ENCODE assay signal across 31 cellular contexts in genomic region chr6:87663434-87663833, GRCh38. TPM values are rescaled to one million over a fixed set of nuclear protein-coding genes. Genes with fewer than 3 reads are reported as not detected.
DNase-seq lines count a peak whose midpoint lies in the region; ATAC-seq and TF ChIP-seq lines count a peak whose summit lies in the region.
"Had no signal": no experiment of that assay in that cellular context is flagged by ENCODE, and none has a peak within 500 bp of the region (broad histone marks: within the 10 kb centered on the region; RNA-seq: fewer than 3 reads in every experiment).

No MANE protein-coding gene starts in this region.

- H3K36me3 ChIP-seq in skeletal muscle tissue (ENCODE audit: control insufficient read depth in 3 of 3, insufficient read depth in 3 of 3, low read length in 3 of 3): peaks cover 0 to 4% (median 3%) of the 10 kb centered on the region in 3 donors
- H3K36me3 ChIP-seq: thoracic aorta had no signal

- peaks cover 16 to 24% (median 17%) of the 10 kb centered on the region in 3 donors for H3K4me1 ChIP-seq in skeletal muscle tissue (ENCODE audit: control insufficient read depth in 3 of 3, insufficient read depth in 3 of 3, low read length in 3 of 3)

- H3K27me3 Mint-ChIP-seq in activated T-cell treated with anti-CD3 and anti-CD28 coated beads, Interleukin-2, amount 50 U/mL, for 72 hours (ENCODE audit: low read depth): no peaks in the 10 kb centered on the region
- H3K27me3 Mint-ChIP-seq in activated CD4-positive, alpha-beta T cell treated with anti-CD3 and anti-CD28 coated beads, Interleukin-2, amount 10 ng/mL, durations not matched to agents 24 days and 14 days: no peaks in the 10 kb centered on the region
- H3K27me3 Mint-ChIP-seq: activated CD4-positive, alpha-beta T cell treated with anti-CD3 and anti-CD28 coated beads for 36 hours; activated naive CD8-positive, alpha-beta T cell treated with anti-CD3 and anti-CD28 coated beads, Interleukin-2, amount 50 U/mL, for 24 hours; stimulated activated naive CD8-positive, alpha-beta T cell treated with anti-CD3 and anti-CD28 coated beads, Interleukin-15, amount 100 ng/mL, for 72 hours had no signal

- H3K4me3 ChIP-seq in fibroblast of villous mesenchyme (ENCODE audit: low read depth, low read length): no peak overlapping the region
- no peak overlapping the region for H3K4me3 ChIP-seq in skeletal muscle tissue (ENCODE audit: low read length in 3 of 3)
- H3K4me3 ChIP-seq: heart right ventricle, skin epidermis, thoracic aorta had no signal

- DNase-seq in activated T-cell treated with anti-CD3 and anti-CD28 coated beads, Interleukin-2, amount 50 U/mL, for 72 hours: no peak
- DNase-seq in activated T-cell treated with anti-CD3 and anti-CD28 coated beads for 4 hours (no peak), fibroblast of villous mesenchyme (ENCODE audit: low read depth) (peak; percentile 23), myocyte (ENCODE audit: low read depth) (peak; percentile 20)
- DNase-seq in stimulated activated naive CD4-positive, alpha-beta T cell treated with Interleukin-2 at 50 U/mL for 16 hours (lab: John Stamatoyannopoulos, UW): no peak
- no peak for DNase-seq in activated CD4-positive, alpha-beta T cell treated with anti-CD3 and anti-CD28 coated beads, Interleukin-2, amount 10 ng/mL, durations not matched to agents 24 days and 14 days
- DNase-seq: 8988T; activated CD4-positive, alpha-beta T cell treated with anti-CD3 and anti-CD28 coated beads for 36 hours; activated CD8-positive, alpha-beta memory T cell treated with anti-CD3 and anti-CD28 coated beads for 24 hours; activated naive CD8-positive, alpha-beta T cell treated with anti-CD3 and anti-CD28 coated beads, Interleukin-2, amount 50 U/mL, for 24 hours; activated T-cell treated with anti-CD3 and anti-CD28 coated beads, Interleukin-2, amount 50 U/mL, for 1 hour; Calu3; central memory CD4-positive, alpha-beta T cell; DMS79 treated with DMSO at 0.1 percent for 48 hours; erythroblast; GF-D8; heart right ventricle; mesenchymal stem cell; NCI-H1436; NCI-H446; NCI-H748 treated with DMSO at 0.1 percent for 48 hours; stimulated activated naive CD8-positive, alpha-beta T cell treated with anti-CD3 and anti-CD28 coated beads, Interleukin-15, amount 100 ng/mL, for 72 hours; SW 1271; T-helper 9 cell had no signal

- H3K9me3 ChIP-seq in skeletal muscle tissue (ENCODE audit: control insufficient read depth in 3 of 3, low read length in 3 of 3): no peaks in the 10 kb centered on the region
- H3K9me3 ChIP-seq: heart right ventricle, thoracic aorta had no signal

- no peak for ATAC-seq in activated T-cell treated with anti-CD3 and anti-CD28 coated beads, Interleukin-2, amount 50 U/mL, for 72 hours (replicated peaks in 1 of 2)
- ATAC-seq in GM19023 (IDR thresholded peaks at IDR 0.05; ENCODE audit: unreplicated experiment): no peak
- ATAC-seq: activated CD4-positive, alpha-beta T cell treated with anti-CD3 and anti-CD28 coated beads for 36 hours; activated naive CD8-positive, alpha-beta T cell treated with anti-CD3 and anti-CD28 coated beads, Interleukin-2, amount 50 U/mL, for 24 hours; Panc1; stimulated activated naive CD8-positive, alpha-beta T cell treated with anti-CD3 and anti-CD28 coated beads, Interleukin-15, amount 100 ng/mL, for 72 hours had no signal

- H3K4me3 Mint-ChIP-seq in activated T-cell treated with anti-CD3 and anti-CD28 coated beads, Interleukin-2, amount 50 U/mL, for 72 hours: no peak overlapping the region
- H3K4me3 Mint-ChIP-seq in activated CD4-positive, alpha-beta T cell treated with anti-CD3 and anti-CD28 coated beads, Interleukin-2, amount 10 ng/mL, durations not matched to agents 24 days and 14 days: no peak overlapping the region
- H3K4me3 Mint-ChIP-seq: activated CD4-positive, alpha-beta T cell treated with anti-CD3 and anti-CD28 coated beads for 36 hours; activated naive CD8-positive, alpha-beta T cell treated with anti-CD3 and anti-CD28 coated beads, Interleukin-2, amount 50 U/mL, for 24 hours; CD14-positive monocyte; stimulated activated naive CD8-positive, alpha-beta T cell treated with anti-CD3 and anti-CD28 coated beads, Interleukin-15, amount 100 ng/mL, for 72 hours had no signal

- no peak for TF ChIP-seq CTCF in fibroblast of villous mesenchyme (IDR thresholded peaks at IDR 0.05; ENCODE audit: insufficient read depth, low read depth, low read length)

- peak overlapping the region; percentile 82 for H3K27ac Mint-ChIP-seq in activated T-cell treated with anti-CD3 and anti-CD28 coated beads, Interleukin-2, amount 50 U/mL, for 72 hours
- no peak overlapping the region for H3K27ac Mint-ChIP-seq in activated CD4-positive, alpha-beta T cell treated with anti-CD3 and anti-CD28 coated beads, Interleukin-2, amount 10 ng/mL, durations not matched to agents 24 days and 14 days
- H3K27ac Mint-ChIP-seq: activated CD4-positive, alpha-beta T cell treated with anti-CD3 and anti-CD28 coated beads for 36 hours; activated naive CD8-positive, alpha-beta T cell treated with anti-CD3 and anti-CD28 coated beads, Interleukin-2, amount 50 U/mL, for 24 hours; CD14-positive monocyte; stimulated activated naive CD8-positive, alpha-beta T cell treated with anti-CD3 and anti-CD28 coated beads, Interleukin-15, amount 100 ng/mL, for 72 hours had no signal

- H3K4me1 Mint-ChIP-seq in activated T-cell treated with anti-CD3 and anti-CD28 coated beads, Interleukin-2, amount 50 U/mL, for 72 hours (ENCODE audit: low read depth): no peaks in the 10 kb centered on the region
- no peaks in the 10 kb centered on the region for H3K4me1 Mint-ChIP-seq in activated CD4-positive, alpha-beta T cell treated with anti-CD3 and anti-CD28 coated beads, Interleukin-2, amount 10 ng/mL, durations not matched to agents 24 days and 14 days
- H3K4me1 Mint-ChIP-seq: activated CD4-positive, alpha-beta T cell treated with anti-CD3 and anti-CD28 coated beads for 36 hours; stimulated activated naive CD8-positive, alpha-beta T cell treated with anti-CD3 and anti-CD28 coated beads, Interleukin-15, amount 100 ng/mL, for 72 hours had no signal

- H3K9me3 Mint-ChIP-seq in activated T-cell treated with anti-CD3 and anti-CD28 coated beads, Interleukin-2, amount 50 U/mL, for 72 hours: no peaks in the 10 kb centered on the region
- no peaks in the 10 kb centered on the region for H3K9me3 Mint-ChIP-seq in activated CD4-positive, alpha-beta T cell treated with anti-CD3 and anti-CD28 coated beads, Interleukin-2, amount 10 ng/mL, durations not matched to agents 24 days and 14 days
- H3K9me3 Mint-ChIP-seq: activated naive CD8-positive, alpha-beta T cell treated with anti-CD3 and anti-CD28 coated beads, Interleukin-2, amount 50 U/mL, for 24 hours; stimulated activated naive CD8-positive, alpha-beta T cell treated with anti-CD3 and anti-CD28 coated beads, Interleukin-15, amount 100 ng/mL, for 72 hours had no signal

- intact Hi-C loops in activated CD4-positive, alpha-beta T cell treated with anti-CD3 and anti-CD28 coated beads, Interleukin-2, amount 10 ng/mL, durations not matched to agents 24 days and 14 days (cut with micrococcal nuclease): no loop called here

- peaks cover 1 to 12% of the 10 kb centered on the region in 2 donors for H3K36me3 Mint-ChIP-seq in activated T-cell treated with anti-CD3 and anti-CD28 coated beads, Interleukin-2, amount 50 U/mL, for 72 hours (ENCODE audit: insufficient read depth in 2 of 2)
- peaks cover 46% of the 10 kb centered on the region for H3K36me3 Mint-ChIP-seq in activated CD4-positive, alpha-beta T cell treated with anti-CD3 and anti-CD28 coated beads, Interleukin-2, amount 10 ng/mL, durations not matched to agents 24 days and 14 days (ENCODE audit: low read depth)

- peak overlapping the region; percentile 31 for H3K27ac ChIP-seq in skeletal muscle tissue (ENCODE audit: low read depth, low read length)
- H3K27ac ChIP-seq: skin epidermis, thoracic aorta, VCaP had no signal

- no peak overlapping the region for H3K9ac ChIP-seq in skeletal muscle tissue (ENCODE audit: low read depth in 1 of 3, low read length in 3 of 3)

- H3K27me3 ChIP-seq in skeletal muscle tissue (ENCODE audit: control insufficient read depth in 3 of 3, insufficient read depth in 3 of 3, low read length in 3 of 3): no peaks in the 10 kb centered on the region
- H3K27me3 ChIP-seq: heart right ventricle had no signal

RNA-seq across cellular contexts. Expression of gene AKIRIN2, which starts 38.6 kb away (rescaled TPM):
- total RNA-seq in activated T-cell treated with anti-CD3 and anti-CD28 coated beads, Interleukin-2, amount 50 U/mL, for 72 hours: 10 to 100 TPM; 64.5 to 71.0 TPM
- 13.9 and 17.7 TPM in 2 replicates for total RNA-seq in fibroblast of villous mesenchyme
- total RNA-seq in myocyte: 23.7 and 31.0 TPM in 2 replicates
- polyA plus RNA-seq in myocyte (2012): 51.2 TPM
- 23.5 TPM for total RNA-seq in skeletal muscle tissue
- total RNA-seq in activated CD4-positive, alpha-beta T cell treated with anti-CD3 and anti-CD28 coated beads, Interleukin-2, amount 10 ng/mL, durations not matched to agents 24 days and 14 days: 39.6 and 43.8 TPM in 2 replicates

Comparison
In these comparisons a context has a peak if more than half of its experiments do, and no peak if none do; other contexts are left out.
1. DNase-seq: peak in fibroblast of villous mesenchyme (single experiment) and myocyte (single experiment); none in activated T-cell treated with anti-CD3 and anti-CD28 coated beads, Interleukin-2, amount 50 U/mL, for 72 hours (0 of 2), activated T-cell treated with anti-CD3 and anti-CD28 coated beads for 4 hours (single experiment), stimulated activated naive CD4-positive, alpha-beta T cell treated with Interleukin-2 at 50 U/mL for 16 hours (single experiment) and activated CD4-positive, alpha-beta T cell treated with anti-CD3 and anti-CD28 coated beads, Interleukin-2, amount 10 ng/mL, durations not matched to agents 24 days and 14 days (single experiment).